1 cellular context compared by ENCODE assay signal in the genomic region with DNA sequence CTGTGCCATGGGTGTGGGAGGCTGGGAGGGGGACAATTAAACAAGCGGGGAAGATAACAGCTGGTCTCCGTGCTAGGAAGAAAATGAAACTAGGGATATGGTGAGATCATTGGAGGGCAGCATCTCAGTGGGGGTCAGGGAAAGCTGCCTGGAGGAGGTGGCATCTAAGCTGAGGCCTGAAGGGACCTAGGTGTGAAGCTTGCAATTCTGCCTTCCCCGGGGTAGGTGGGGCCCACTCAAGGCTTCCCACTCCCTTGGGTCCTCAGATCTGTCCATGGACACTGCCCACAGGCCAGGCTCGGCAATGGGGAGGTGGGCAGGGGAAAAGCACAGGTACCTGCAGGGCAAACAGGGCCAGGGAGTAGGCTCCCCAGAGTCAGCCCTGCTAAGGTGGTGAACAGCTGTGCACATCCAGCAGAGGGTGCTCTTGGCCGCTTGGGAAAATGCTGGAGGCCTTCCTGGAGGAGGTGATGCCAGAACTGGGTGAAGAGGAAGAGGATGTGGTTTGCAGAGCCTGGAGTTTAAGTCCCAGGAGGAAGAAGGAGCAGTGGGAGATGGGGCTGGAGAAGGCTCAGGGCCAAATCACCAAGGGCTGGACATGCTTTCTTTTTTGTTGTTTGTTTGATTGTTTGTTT.
TF ChIP-seq lines count a peak whose summit lies in the region.

No MANE protein-coding gene starts in this region.

TF ChIP-seq in K562, 482 proteins besides CTCF, POLR2A, EP300 and RAD21 (continued from another document):
- TF ChIP-seq, protein P1, sequence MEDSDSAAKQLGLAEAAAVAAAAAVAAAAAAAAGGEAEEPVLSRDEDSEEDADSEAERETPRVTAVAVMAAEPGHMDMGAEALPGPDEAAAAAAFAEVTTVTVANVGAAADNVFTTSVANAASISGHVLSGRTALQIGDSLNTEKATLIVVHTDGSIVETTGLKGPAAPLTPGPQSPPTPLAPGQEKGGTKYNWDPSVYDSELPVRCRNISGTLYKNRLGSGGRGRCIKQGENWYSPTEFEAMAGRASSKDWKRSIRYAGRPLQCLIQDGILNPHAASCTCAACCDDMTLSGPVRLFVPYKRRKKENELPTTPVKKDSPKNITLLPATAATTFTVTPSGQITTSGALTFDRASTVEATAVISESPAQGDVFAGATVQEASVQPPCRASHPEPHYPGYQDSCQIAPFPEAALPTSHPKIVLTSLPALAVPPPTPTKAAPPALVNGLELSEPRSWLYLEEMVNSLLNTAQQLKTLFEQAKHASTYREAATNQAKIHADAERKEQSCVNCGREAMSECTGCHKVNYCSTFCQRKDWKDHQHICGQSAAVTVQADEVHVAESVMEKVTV (CRISPR knock-in tag; IDR thresholded peaks at IDR 0.05), result no peak
- TF ChIP-seq TEAD4 (IDR thresholded peaks at IDR 0.05; ENCODE audit: low read length) (no peak), TEAD4 (CRISPR knock-in tag; IDR thresholded peaks at IDR 0.05; ENCODE audit: borderline replicate concordance) (no peak), XRCC5 (IDR thresholded peaks at IDR 0.05; ENCODE audit: low read depth, low read length) (no peak), HEY1 (CRISPR knock-in tag; IDR thresholded peaks at IDR 0.05; ENCODE audit: borderline replicate concordance) (no peak), TFAM (CRISPR knock-in tag; conservative IDR thresholded peaks at IDR 0.05) (no peak), CHCHD3 (CRISPR knock-in tag; IDR thresholded peaks at IDR 0.05) (no peak), RCOR1 (IDR thresholded peaks at IDR 0.05; ENCODE audit: borderline replicate concordance in 1 of 2, low read depth in 2 of 2, low read length in 2 of 2) (peak in 1 of 2 experiments; percentile 71; a peak in 2 of 4 replicates), ZNF143 (CRISPR knock-in tag; IDR thresholded peaks at IDR 0.05) (no peak), ZNF133 (CRISPR knock-in tag; IDR thresholded peaks at IDR 0.05) (no peak), KDM5B (IDR thresholded peaks at IDR 0.05; ENCODE audit: insufficient replicate concordance, low read depth, low read length) (no peak), SMARCB1 (IDR thresholded peaks at IDR 0.05; ENCODE audit: insufficient read length, low read depth) (no peak), DNMT1 (IDR thresholded peaks at IDR 0.05) (no peak), ZNF354B (CRISPR knock-in tag; IDR thresholded peaks at IDR 0.05) (no peak), CREB1 (IDR thresholded peaks at IDR 0.05) (no peak), CREB1 (CRISPR knock-in tag; IDR thresholded peaks at IDR 0.05) (no peak), SMARCA5 (IDR thresholded peaks at IDR 0.05) (peak; percentile 100), HDAC2 (IDR thresholded peaks at IDR 0.05) (0 out of 2 replicates have a peak, but pooled peaks have one; percentile 35), GTF2E2 (tag; IDR thresholded peaks at IDR 0.05) (no peak)
- TF ChIP-seq, protein P2, sequence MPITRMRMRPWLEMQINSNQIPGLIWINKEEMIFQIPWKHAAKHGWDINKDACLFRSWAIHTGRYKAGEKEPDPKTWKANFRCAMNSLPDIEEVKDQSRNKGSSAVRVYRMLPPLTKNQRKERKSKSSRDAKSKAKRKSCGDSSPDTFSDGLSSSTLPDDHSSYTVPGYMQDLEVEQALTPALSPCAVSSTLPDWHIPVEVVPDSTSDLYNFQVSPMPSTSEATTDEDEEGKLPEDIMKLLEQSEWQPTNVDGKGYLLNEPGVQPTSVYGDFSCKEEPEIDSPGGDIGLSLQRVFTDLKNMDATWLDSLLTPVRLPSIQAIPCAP (CRISPR knock-in tag; IDR thresholded peaks at IDR 0.05; ENCODE audit: borderline replicate concordance), result no peak
- TF ChIP-seq, protein P3, sequence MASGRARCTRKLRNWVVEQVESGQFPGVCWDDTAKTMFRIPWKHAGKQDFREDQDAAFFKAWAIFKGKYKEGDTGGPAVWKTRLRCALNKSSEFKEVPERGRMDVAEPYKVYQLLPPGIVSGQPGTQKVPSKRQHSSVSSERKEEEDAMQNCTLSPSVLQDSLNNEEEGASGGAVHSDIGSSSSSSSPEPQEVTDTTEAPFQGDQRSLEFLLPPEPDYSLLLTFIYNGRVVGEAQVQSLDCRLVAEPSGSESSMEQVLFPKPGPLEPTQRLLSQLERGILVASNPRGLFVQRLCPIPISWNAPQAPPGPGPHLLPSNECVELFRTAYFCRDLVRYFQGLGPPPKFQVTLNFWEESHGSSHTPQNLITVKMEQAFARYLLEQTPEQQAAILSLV (tag; IDR thresholded peaks at IDR 0.05), result no peak
- TF ChIP-seq, protein P4, sequence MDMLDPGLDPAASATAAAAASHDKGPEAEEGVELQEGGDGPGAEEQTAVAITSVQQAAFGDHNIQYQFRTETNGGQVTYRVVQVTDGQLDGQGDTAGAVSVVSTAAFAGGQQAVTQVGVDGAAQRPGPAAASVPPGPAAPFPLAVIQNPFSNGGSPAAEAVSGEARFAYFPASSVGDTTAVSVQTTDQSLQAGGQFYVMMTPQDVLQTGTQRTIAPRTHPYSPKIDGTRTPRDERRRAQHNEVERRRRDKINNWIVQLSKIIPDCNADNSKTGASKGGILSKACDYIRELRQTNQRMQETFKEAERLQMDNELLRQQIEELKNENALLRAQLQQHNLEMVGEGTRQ (CRISPR knock-in tag; IDR thresholded peaks at IDR 0.05), result no peak
TF ChIP-seq in K562: peak in this region for 14.
